10 cellular contexts compared by ENCODE assay signal in the genomic region with DNA sequence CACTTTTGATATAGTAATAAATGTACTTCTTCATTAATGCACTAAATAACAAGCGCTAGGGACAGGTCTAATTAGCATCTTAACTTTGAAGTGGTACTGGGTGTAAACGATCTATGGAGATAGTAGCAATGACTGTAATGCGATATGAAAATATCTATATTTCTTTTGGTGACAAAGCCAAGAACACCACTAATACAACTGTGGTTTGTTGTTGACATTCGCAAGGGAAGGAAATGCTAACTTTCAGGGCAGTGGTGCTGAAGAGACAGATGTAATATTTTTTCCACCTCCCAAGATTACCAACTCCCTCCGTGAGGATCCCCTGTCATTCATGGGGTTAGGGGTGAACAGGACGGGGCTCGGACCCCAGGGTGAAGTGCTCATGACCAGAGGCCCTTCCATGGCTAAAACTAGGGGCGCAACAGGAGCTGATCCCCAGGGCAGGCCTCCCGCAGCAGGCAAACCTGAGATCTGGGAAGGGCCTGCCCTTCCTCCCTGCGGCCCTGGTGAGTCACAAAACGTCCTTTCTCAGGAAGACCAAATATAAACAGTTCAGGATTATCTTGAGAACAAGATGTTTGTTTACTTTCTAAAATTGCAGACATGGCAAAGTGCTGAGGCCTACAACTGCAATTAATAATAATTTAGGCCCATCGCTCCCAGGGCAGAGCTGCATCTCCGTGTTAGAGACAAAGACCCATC.
DNase-seq lines count a peak whose midpoint lies in the region; ATAC-seq and TF ChIP-seq lines count a peak whose summit lies in the region.
"Had no signal": no experiment of that assay in that cellular context is flagged by ENCODE, and none has a peak within 500 bp of the region (broad histone marks: within the 10 kb centered on the region; RNA-seq: fewer than 3 reads in every experiment).

No MANE protein-coding gene starts in this region.

- peaks cover 4 to 21% of the 10 kb centered on the region in 2 donors for H3K4me1 ChIP-seq in adrenal gland (replicated peaks in 1 of 2)
- H3K4me1 ChIP-seq in right cardiac atrium (ENCODE audit: control insufficient read depth, insufficient read depth, low read length) = no peaks in the 10 kb centered on the region
- H3K4me1 ChIP-seq in suprapubic skin = peaks cover 11% of the 10 kb centered on the region

- H3K27ac ChIP-seq in adrenal gland (peak overlapping the region; percentile 46 to 87 (median 57)), right cardiac atrium (ENCODE audit: low read length) (peak overlapping the region; percentile 38), suprapubic skin (peak overlapping the region; percentile 72)

- no peaks in the 10 kb centered on the region for H3K27me3 Mint-ChIP-seq in activated T-cell treated with anti-CD3 and anti-CD28 coated beads, Interleukin-2, amount 50 U/mL, for 24 hours

- H3K9me3 ChIP-seq in adrenal gland (replicated peaks in 1 of 3) = no peaks in the 10 kb centered on the region
- no peaks in the 10 kb centered on the region for H3K9me3 ChIP-seq in right cardiac atrium (ENCODE audit: control insufficient read depth, low read length)
- H3K9me3 ChIP-seq in suprapubic skin = no peaks in the 10 kb centered on the region

- DNase-seq in HEK293T (ENCODE audit: extremely low spot score) (peak; percentile 27), adrenal gland (peak; percentile 26 to 77 (median 53)), right cardiac atrium (no peak), suprapubic skin (ENCODE audit: low spot score in 2 of 2) (no peak), COR-L47 (lab: John Stamatoyannopoulos, UW) (no peak), DMS53 (lab: John Stamatoyannopoulos, UW) (no peak)
- no peak for DNase-seq in activated T-cell treated with anti-CD3 and anti-CD28 coated beads, Interleukin-2, amount 50 U/mL, for 24 hours
- DNase-seq: activated T-cell treated with anti-CD3 and anti-CD28 coated beads, Interleukin-2, amount 50 U/mL, for 1 hour; NCI-H1694 had no signal

- H3K27ac Mint-ChIP-seq in activated T-cell treated with anti-CD3 and anti-CD28 coated beads, Interleukin-2, amount 50 U/mL, for 24 hours = no peak overlapping the region

- TF ChIP-seq CTCF in adrenal gland (IDR thresholded peaks at IDR 0.05) (no peak), suprapubic skin (IDR thresholded peaks at IDR 0.05) (no peak)

- WGBS in adrenal gland, 4 donors = 39 to 54% (median 47%) methylated on average over 10 to 13 of the region's 13 CpGs
- 65% methylated on average over 13 of the region's 13 CpGs for WGBS in right cardiac atrium
- 70% methylated on average over 13 of the region's 13 CpGs for WGBS in suprapubic skin

- H3K27me3 ChIP-seq in adrenal gland (no peaks in the 10 kb centered on the region), right cardiac atrium (ENCODE audit: control insufficient read depth, insufficient read depth) (no peaks in the 10 kb centered on the region), suprapubic skin (no peaks in the 10 kb centered on the region)

- H3K9me3 Mint-ChIP-seq in activated T-cell treated with anti-CD3 and anti-CD28 coated beads, Interleukin-2, amount 50 U/mL, for 24 hours = no peaks in the 10 kb centered on the region

- POLR2A ChIA-PET in HEK293T (lab: Yijun Ruan, JAX) = no interaction called here

- CTCF ChIA-PET in HEK293T (lab: Yijun Ruan, JAX) = no interaction called here

- TF ChIP-seq EP300 in suprapubic skin (IDR thresholded peaks at IDR 0.05) = no peak

- ATAC-seq in right cardiac atrium = peak; percentile 43 to 47
- ATAC-seq in HG03135 (IDR thresholded peaks at IDR 0.05; ENCODE audit: unreplicated experiment) = no peak

- H3K36me3 ChIP-seq in adrenal gland (replicated peaks in 1 of 2) (no peaks in the 10 kb centered on the region), suprapubic skin (no peaks in the 10 kb centered on the region)

- H3K4me3 Mint-ChIP-seq in activated T-cell treated with anti-CD3 and anti-CD28 coated beads, Interleukin-2, amount 50 U/mL, for 24 hours = no peak overlapping the region

- TF ChIP-seq POLR2A in adrenal gland (IDR thresholded peaks at IDR 0.05) = no peak
- no peak for TF ChIP-seq POLR2A in suprapubic skin (IDR thresholded peaks at IDR 0.05)

- H3K4me1 Mint-ChIP-seq in activated T-cell treated with anti-CD3 and anti-CD28 coated beads, Interleukin-2, amount 50 U/mL, for 24 hours (ENCODE audit: low read depth) = peaks cover 19% of the 10 kb centered on the region

- H3K36me3 Mint-ChIP-seq in activated T-cell treated with anti-CD3 and anti-CD28 coated beads, Interleukin-2, amount 50 U/mL, for 24 hours (ENCODE audit: low read depth) = no peaks in the 10 kb centered on the region

- intact Hi-C loops in adrenal gland (cut with DNase I) (no loop called here), right cardiac atrium (cut with DNase I) (loop anchor here in 1 of 4 donors (5.0 kb wide), 1 partner anchor 233 kb away; no protein-coding TSS in a partner anchor)

- H3K4me3 ChIP-seq in adrenal gland = no peak overlapping the region
- no peak overlapping the region for H3K4me3 ChIP-seq in right cardiac atrium (ENCODE audit: low read length)
- no peak overlapping the region for H3K4me3 ChIP-seq in suprapubic skin

TF ChIP-seq in HEK293T, 16 proteins besides CTCF, POLR2A, EP300 and RAD21:
- TF ChIP-seq L3MBTL2 (conservative IDR thresholded peaks at IDR 0.05) = no peak
- no peak for TF ChIP-seq BHLHE40 (IDR thresholded peaks at IDR 0.05; ENCODE audit: borderline replicate concordance)
- TF ChIP-seq NFRKB (IDR thresholded peaks at IDR 0.05) = no peak
- TF ChIP-seq HDGF (IDR thresholded peaks at IDR 0.05; ENCODE audit: borderline replicate concordance) = no peak
- TF ChIP-seq FOXA1 (IDR thresholded peaks at IDR 0.05) = no peak
- no peak for TF ChIP-seq SP1 (IDR thresholded peaks at IDR 0.05)
- TF ChIP-seq TARDBP (IDR thresholded peaks at IDR 0.05) = no peak
- no peak for TF ChIP-seq ARNT (IDR thresholded peaks at IDR 0.05)
- no peak for TF ChIP-seq FOXK2 (IDR thresholded peaks at IDR 0.05)
TF ChIP-seq in HEK293T: peak in this region for 0.

Comparison
In these comparisons a context has a peak if more than half of its experiments do, and no peak if none do; other contexts are left out.
1. DNase-seq: peak in HEK293T (single experiment) and adrenal gland (7 of 7); none in right cardiac atrium (0 of 3), suprapubic skin (0 of 2), activated T-cell treated with anti-CD3 and anti-CD28 coated beads, Interleukin-2, amount 50 U/mL, for 24 hours (single experiment), COR-L47 (single experiment) and DMS53 (single experiment).
2. Peak in every context shown above with its lines, with median percentiles within 50 percentile points of each other: H3K27ac ChIP-seq.